ENCODE assay signal across 8 cellular contexts in genomic region chr6:169751242-169752073, GRCh38. TPM values are rescaled to one million over a fixed set of nuclear protein-coding genes. Genes with fewer than 3 reads are reported as not detected.
A peak's percentile ranks its signal among the peaks of the same experiment; 100 is the strongest.
DNase-seq lines count a peak whose midpoint lies in the region; ATAC-seq and TF ChIP-seq lines count a peak whose summit lies in the region.

Gene DYNLT2 (minus strand): TSS chr6:169751572. CDS start chr6:169751458, 114 bp downstream.
Gene ERMARD (plus strand): TSS chr6:169751622. CDS start chr6:169751658, 36 bp downstream.

- ATAC-seq in GM21528 (IDR thresholded peaks at IDR 0.05; ENCODE audit: low FRiP score, unreplicated experiment) (peak; percentile 95), mucosa of descending colon (peak; percentile 100)

- H3F3A ChIP-seq in OCI-LY1 (ENCODE audit: insufficient read depth, low read length): no peaks in the 10 kb centered on the region

- H3K4me3 ChIP-seq in OCI-LY1 (ENCODE audit: low read depth, low read length, poor library complexity, severe bottlenecking) (peak within 1 kb of the TSS; percentile 78), mucosa of descending colon (peak within 1 kb of the TSS; percentile 45)

- H3K27me3 ChIP-seq in OCI-LY1 (ENCODE audit: insufficient read depth, low read length): no peaks in the 10 kb centered on the region

- peak within 1 kb of the TSS; percentile 97 for H3K4me2 ChIP-seq in OCI-LY1 (ENCODE audit: low read length)

- peaks cover 26% of the 10 kb centered on the region for H3K4me1 ChIP-seq in OCI-LY1 (ENCODE audit: insufficient read depth, low read length, severe bottlenecking)
- peaks cover 15% of the 10 kb centered on the region for H3K4me1 ChIP-seq in mucosa of descending colon (ENCODE audit: low read depth)

- DNase-seq in DMS114 treated with DMSO at 0.1 percent for 48 hours (lab: John Stamatoyannopoulos, UW; ENCODE audit: unreplicated experiment) (peak; percentile 64), HuH-7.5 (ENCODE audit: low spot score) (peak; percentile 76), activated T-cell treated with anti-CD3 and anti-CD28 coated beads for 24 hours (ENCODE audit: low read depth) (peak; percentile 94), epithelial cell of prostate (ENCODE audit: low read depth, low spot score) (peak; percentile 62), mucosa of descending colon (peak; percentile 95 to 97 (median 96))
- DNase-seq in stimulated activated CD8-positive, alpha-beta memory T cell treated with anti-CD3 and anti-CD28 coated beads, Interleukin-4, amount 100 ng/mL, for 1 hour (ENCODE audit: low read depth in 2 of 2, low spot score in 1 of 2): peak; percentile 81 to 90

- H3K9me3 ChIP-seq in OCI-LY1 (ENCODE audit: low read length): peaks cover 8% of the 10 kb centered on the region; the same call in 1 of the 2 replicates
- H3K9me3 ChIP-seq in mucosa of descending colon: no peaks in the 10 kb centered on the region

- peak within 1 kb of the TSS; percentile 85 for H3K9ac ChIP-seq in OCI-LY1 (ENCODE audit: low read length)

- no peak for TF ChIP-seq CTCF in OCI-LY1 (IDR thresholded peaks at IDR 0.05; ENCODE audit: low read length)
- TF ChIP-seq CTCF in mucosa of descending colon (IDR thresholded peaks at IDR 0.05): no peak

- H3K9me2 ChIP-seq in OCI-LY1 (ENCODE audit: low read depth, low read length): no peaks in the 10 kb centered on the region

- no peak within 1 kb of the TSS for H2AFZ ChIP-seq in OCI-LY1 (ENCODE audit: low read length)

- H4K20me1 ChIP-seq in OCI-LY1 (ENCODE audit: insufficient read depth, low read length): no peaks in the 10 kb centered on the region

- H3K36me3 ChIP-seq in OCI-LY1 (ENCODE audit: insufficient read depth, low read length) (peaks cover 10% of the 10 kb centered on the region), mucosa of descending colon (ENCODE audit: low read depth) (no peaks in the 10 kb centered on the region)

- peaks cover 9% of the 10 kb centered on the region for H3K79me2 ChIP-seq in OCI-LY1 (ENCODE audit: insufficient read depth, low read length)

- intact Hi-C loops in mucosa of descending colon (cut with DNase I, micrococcal nuclease): no loop called here

- H3K27ac ChIP-seq in OCI-LY1 (ENCODE audit: low read depth, low read length, poor library complexity, severe bottlenecking) (peak within 1 kb of the TSS; percentile 60), epithelial cell of prostate (peak within 1 kb of the TSS; percentile 89)

RNA-seq across cellular contexts. Expression of gene DYNLT2, which starts in this region (rescaled TPM):
- total RNA-seq in mucosa of descending colon: 1 to 10 TPM; 1.5 to 2.4 (median 2.3) TPM

RNA-seq across cellular contexts. Expression of gene ERMARD, which starts in this region (rescaled TPM):
- 10 to 100 TPM; 16.6 to 25.2 (median 23.1) TPM for total RNA-seq in mucosa of descending colon

Comparison
In these comparisons a context has a peak if more than half of its experiments do, and no peak if none do; other contexts are left out.
1. Peak in every context shown above with its lines: DNase-seq, ATAC-seq, H3K4me3 ChIP-seq and H3K27ac ChIP-seq.